In the genomic region with DNA sequence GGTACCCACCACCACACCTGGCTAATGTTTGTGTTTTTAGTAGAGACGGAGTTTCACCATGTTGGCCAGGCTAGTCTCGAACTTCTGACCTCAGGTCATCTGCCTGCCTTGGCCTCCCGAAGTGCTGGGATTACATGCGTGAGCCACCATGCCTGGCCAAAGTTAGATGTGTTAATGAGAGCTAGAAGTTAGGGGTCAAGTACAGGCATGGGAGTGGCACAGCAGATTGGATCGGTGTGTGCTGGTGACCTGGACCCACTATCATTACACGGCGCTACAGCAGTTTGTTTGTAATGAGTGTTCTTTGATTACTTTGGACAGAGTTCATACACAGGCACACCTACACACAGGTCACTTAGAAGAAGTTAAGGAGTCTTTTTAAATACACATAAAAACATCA, we compare ENCODE assay signal across 24 cellular contexts. TPM values are rescaled to one million over a fixed set of nuclear protein-coding genes. Genes with fewer than 3 reads are reported as not detected.
DNase-seq lines count a peak whose midpoint lies in the region; ATAC-seq and TF ChIP-seq lines count a peak whose summit lies in the region.
"Had no signal": no experiment of that assay in that cellular context is flagged by ENCODE, and none has a peak within 500 bp of the region (broad histone marks: within the 10 kb centered on the region; RNA-seq: fewer than 3 reads in every experiment).

No MANE protein-coding gene starts in this region.

- H3K27me3 Mint-ChIP-seq in CD4-positive, alpha-beta T cell, result no peaks in the 10 kb centered on the region
- no peaks in the 10 kb centered on the region for H3K27me3 Mint-ChIP-seq in Caco-2 (ENCODE audit: insufficient read depth, unreplicated experiment)
- H3K27me3 Mint-ChIP-seq in central memory CD8-positive, alpha-beta T cell, result no peaks in the 10 kb centered on the region
- no peaks in the 10 kb centered on the region for H3K27me3 Mint-ChIP-seq in osteocyte (ENCODE audit: unreplicated experiment)
- H3K27me3 Mint-ChIP-seq: activated CD4-positive, alpha-beta T cell treated with anti-CD3 and anti-CD28 coated beads, Interleukin-2, amount 10 ng/mL, durations not matched to agents 7 days and 5 days; B cell; memory B cell; naive B cell had no signal

- intact Hi-C loops in CD4-positive, alpha-beta T cell (cut with DNase I, micrococcal nuclease), result no loop called here
- intact Hi-C loops in Caco-2 (cut with micrococcal nuclease; ENCODE audit: unreplicated experiment), result no loop called here
- intact Hi-C loops in dorsolateral prefrontal cortex (cut with DNase I), result no loop called here

- no peak for DNase-seq in CD4-positive, alpha-beta T cell
- no peak for DNase-seq in Caco-2
- no peak for DNase-seq in central memory CD8-positive, alpha-beta T cell (ENCODE audit: low spot score in 2 of 2)
- DNase-seq in osteocyte (ENCODE audit: extremely low spot score, unreplicated experiment), result no peak
- DNase-seq in dorsolateral prefrontal cortex, result no peak
- no peak for DNase-seq in kidney glomerular epithelial cell (lab: John Stamatoyannopoulos, UW)
- DNase-seq: activated CD4-positive, alpha-beta T cell treated with anti-CD3 and anti-CD28 coated beads, Interleukin-2, amount 10 ng/mL, durations not matched to agents 7 days and 5 days; Calu3; islet precursor cell; Karpas-422; naive B cell; NCI-H1930; NCI-H345; PC-9; posterior cingulate gyrus; stimulated activated CD4-positive, alpha-beta T cell treated with anti-CD3 and anti-CD28 coated beads, Interleukin-2, amount 100 ng/mL, for 24 hours; T-helper 1 cell had no signal

- H3K27ac Mint-ChIP-seq in CD4-positive, alpha-beta T cell, result peak overlapping the region; percentile 45
- peak overlapping the region; percentile 38 for H3K27ac Mint-ChIP-seq in Caco-2 (ENCODE audit: unreplicated experiment)
- peak overlapping the region; percentile 84 for H3K27ac Mint-ChIP-seq in central memory CD8-positive, alpha-beta T cell (ENCODE audit: low read depth)
- peak overlapping the region; percentile 5 for H3K27ac Mint-ChIP-seq in osteocyte (ENCODE audit: unreplicated experiment)
- H3K27ac Mint-ChIP-seq: B cell had no signal

- POLR2A ChIA-PET in CD4-positive, alpha-beta T cell (lab: Charles Lee), result interaction anchor here (0.6 kb wide), 1 partner anchor 27 kb away, joined by 4 read pairs; no protein-coding TSS in a partner anchor
- POLR2A ChIA-PET in Caco-2 (lab: Charles Lee), result no interaction called here

- peaks cover 73% of the 10 kb centered on the region for H3K4me1 Mint-ChIP-seq in CD4-positive, alpha-beta T cell (ENCODE audit: low read depth)
- H3K4me1 Mint-ChIP-seq in Caco-2 (ENCODE audit: low read depth, unreplicated experiment), result no peaks in the 10 kb centered on the region
- peaks cover 69% of the 10 kb centered on the region for H3K4me1 Mint-ChIP-seq in central memory CD8-positive, alpha-beta T cell
- peaks cover 14% of the 10 kb centered on the region for H3K4me1 Mint-ChIP-seq in osteocyte (ENCODE audit: unreplicated experiment)

- no peak for ATAC-seq in CD4-positive, alpha-beta T cell (ENCODE audit: poor library complexity)
- ATAC-seq in central memory CD8-positive, alpha-beta T cell (replicated peaks; ENCODE audit: extremely low read depth, poor library complexity, severe bottlenecking), result no peak
- no peak for ATAC-seq in HG02852 (IDR thresholded peaks at IDR 0.05; ENCODE audit: unreplicated experiment)
- ATAC-seq: esophagus mucosa, gastroesophageal sphincter had no signal

- H3K4me3 Mint-ChIP-seq in CD4-positive, alpha-beta T cell, result peak overlapping the region; percentile 39
- no peak overlapping the region for H3K4me3 Mint-ChIP-seq in Caco-2 (ENCODE audit: unreplicated experiment)
- H3K4me3 Mint-ChIP-seq in central memory CD8-positive, alpha-beta T cell, result peak overlapping the region; percentile 2
- H3K4me3 Mint-ChIP-seq in osteocyte (ENCODE audit: unreplicated experiment), result no peak overlapping the region
- H3K4me3 Mint-ChIP-seq: activated CD4-positive, alpha-beta T cell treated with anti-CD3 and anti-CD28 coated beads, Interleukin-2, amount 10 ng/mL, durations not matched to agents 7 days and 5 days; B cell; memory B cell; naive B cell had no signal

- peaks cover 5% of the 10 kb centered on the region for H3K36me3 ChIP-seq in Caco-2 (ENCODE audit: control insufficient read depth, insufficient read depth, low read length)

- H3K4me3 ChIP-seq in Caco-2 (ENCODE audit: low read depth, low read length) (no peak overlapping the region), dorsolateral prefrontal cortex (no peak overlapping the region)
- H3K4me3 ChIP-seq: gastroesophageal sphincter, HAP-1, PC-9, upper lobe of left lung had no signal

- H3K4me1 ChIP-seq in Caco-2, result no peaks in the 10 kb centered on the region
- H3K4me1 ChIP-seq: HAP-1 had no signal

- CTCF ChIA-PET in CD4-positive, alpha-beta T cell (lab: Charles Lee), result no interaction called here
- CTCF ChIA-PET in Caco-2 (lab: Charles Lee), result no interaction called here

- no peak for TF ChIP-seq CTCF in CD4-positive, alpha-beta T cell (IDR thresholded peaks at IDR 0.05)
- TF ChIP-seq CTCF in Caco-2 (IDR thresholded peaks at IDR 0.05; ENCODE audit: insufficient read depth in 1 of 2, low read depth in 1 of 2, low read length in 1 of 2, severe bottlenecking in 1 of 2, unreplicated experiment in 1 of 2), result no peak
- TF ChIP-seq CTCF in osteocyte (IDR thresholded peaks at IDR 0.05), result no peak
- TF ChIP-seq CTCF in dorsolateral prefrontal cortex (IDR thresholded peaks at IDR 0.05 in 54 of 56, conservative IDR thresholded peaks at IDR 0.05 in 2 of 56; ENCODE audit: low read depth in 1 of 56, partially characterized antibody in 56 of 56), result no peak

- no peaks in the 10 kb centered on the region for H3K9me3 ChIP-seq in CD4-positive, alpha-beta T cell (ENCODE audit: control insufficient read depth, low read length)
- no peaks in the 10 kb centered on the region for H3K9me3 ChIP-seq in Caco-2
- H3K9me3 ChIP-seq: gastroesophageal sphincter, HAP-1, upper lobe of left lung had no signal

- H3K36me3 Mint-ChIP-seq in CD4-positive, alpha-beta T cell (ENCODE audit: low read depth), result peaks cover 91% of the 10 kb centered on the region
- H3K36me3 Mint-ChIP-seq in Caco-2 (ENCODE audit: insufficient read depth, unreplicated experiment) (peaks cover 81% of the 10 kb centered on the region), osteocyte (ENCODE audit: unreplicated experiment) (peaks cover 32% of the 10 kb centered on the region)
- peaks cover 71% of the 10 kb centered on the region for H3K36me3 Mint-ChIP-seq in central memory CD8-positive, alpha-beta T cell (ENCODE audit: insufficient read depth)

- H3K27me3 ChIP-seq in CD4-positive, alpha-beta T cell (ENCODE audit: control insufficient read depth, insufficient read depth, low read length), result no peaks in the 10 kb centered on the region
- no peaks in the 10 kb centered on the region for H3K27me3 ChIP-seq in Caco-2 (replicated peaks; ENCODE audit: control insufficient read depth, insufficient read depth, low read length)
- no peaks in the 10 kb centered on the region for H3K27me3 ChIP-seq in dorsolateral prefrontal cortex
- H3K27me3 ChIP-seq: gastroesophageal sphincter, upper lobe of left lung had no signal

- H3K9me3 Mint-ChIP-seq in CD4-positive, alpha-beta T cell, result no peaks in the 10 kb centered on the region
- H3K9me3 Mint-ChIP-seq in Caco-2 (ENCODE audit: unreplicated experiment) (no peaks in the 10 kb centered on the region), osteocyte (ENCODE audit: unreplicated experiment) (no peaks in the 10 kb centered on the region)
- H3K9me3 Mint-ChIP-seq in central memory CD8-positive, alpha-beta T cell, result no peaks in the 10 kb centered on the region
- H3K9me3 Mint-ChIP-seq: activated CD4-positive, alpha-beta T cell treated with anti-CD3 and anti-CD28 coated beads, Interleukin-2, amount 10 ng/mL, durations not matched to agents 7 days and 5 days; memory B cell; naive B cell had no signal

- no TSS peak for BruUV-seq in Caco-2 (replicated peaks; lab: Mats Ljungman, UMichigan)

- no peak overlapping the region for H3K27ac ChIP-seq in CD4-positive, alpha-beta T cell (ENCODE audit: low read depth, low read length)
- H3K27ac ChIP-seq in dorsolateral prefrontal cortex, result no peak overlapping the region
- H3K27ac ChIP-seq: gastroesophageal sphincter, PC-9, upper lobe of left lung had no signal

RNA-seq across cellular contexts. Expression of a gene that starts 36.7 kb away (rescaled TPM):
- total RNA-seq in CD4-positive, alpha-beta T cell, result 100 to 1,000 TPM; 232 to 242 TPM
- total RNA-seq in Caco-2 (2022) (108 and 113 TPM in 2 replicates), osteocyte (111 and 112 TPM in 2 replicates), dorsolateral prefrontal cortex (100 to 1,000 TPM; 103 to 250 (median 160) TPM)

Comparison
In these comparisons a context has a peak if more than half of its experiments do, and no peak if none do; other contexts are left out.
1. H3K27ac Mint-ChIP-seq: peak in every context shown above with its lines; median percentile 84 in central memory CD8-positive, alpha-beta T cell; 45 in CD4-positive, alpha-beta T cell; 38 in Caco-2; 5 in osteocyte.
2. H3K4me3 Mint-ChIP-seq: peak in CD4-positive, alpha-beta T cell (single experiment) and central memory CD8-positive, alpha-beta T cell (single experiment); none in Caco-2 (single experiment) and osteocyte (single experiment).